8 cellular contexts compared by ENCODE assay signal in genomic region chr16:47037396-47037745, GRCh38.
A peak's percentile ranks its signal among the peaks of the same experiment; 100 is the strongest.
DNase-seq lines count a peak whose midpoint lies in the region; ATAC-seq and TF ChIP-seq lines count a peak whose summit lies in the region.

No MANE protein-coding gene starts in this region.

- H3K27me3 ChIP-seq in GM06990 (replicated peaks; ENCODE audit: control insufficient read depth, insufficient read depth, low read length), result no peaks in the 10 kb centered on the region
- H3K27me3 ChIP-seq in right atrium auricular region, result no peaks in the 10 kb centered on the region
- no peaks in the 10 kb centered on the region for H3K27me3 ChIP-seq in skeletal muscle satellite cell (ENCODE audit: control insufficient read depth, insufficient read depth, low read length)

- peak; percentile 30 for ATAC-seq in GM21786 (IDR thresholded peaks at IDR 0.05; ENCODE audit: unreplicated experiment)

- peak overlapping the region; percentile 74 for H3K4me3 Mint-ChIP-seq in activated naive CD4-positive, alpha-beta T cell treated with anti-CD3 and anti-CD28 coated beads for 36 hours

- intact Hi-C loops in activated naive CD4-positive, alpha-beta T cell treated with anti-CD3 and anti-CD28 coated beads for 36 hours (cut with micrococcal nuclease), result loop anchor here (1.0 to 5.0 kb wide), 6 partner anchors 77 to 1595 kb away; no protein-coding TSS in a partner anchor

- no peaks in the 10 kb centered on the region for H3K9me3 ChIP-seq in right atrium auricular region
- H3K9me3 ChIP-seq in skeletal muscle satellite cell (replicated peaks; ENCODE audit: low read length), result no peaks in the 10 kb centered on the region

- H3K27ac ChIP-seq in right atrium auricular region, result peak overlapping the region in 1 of 2 donors; percentile 39

- H3K4me3 ChIP-seq in GM06990 (replicated peaks; ENCODE audit: low read depth, low read length), result peak overlapping the region; percentile 72
- H3K4me3 ChIP-seq in right atrium auricular region, result peak overlapping the region; percentile 53 to 65
- peak overlapping the region; percentile 85 for H3K4me3 ChIP-seq in skeletal muscle satellite cell (ENCODE audit: low read length)

- peaks cover 8% of the 10 kb centered on the region for H3K4me1 Mint-ChIP-seq in activated naive CD4-positive, alpha-beta T cell treated with anti-CD3 and anti-CD28 coated beads for 36 hours (ENCODE audit: low read depth)

- CTCF ChIA-PET in activated naive CD4-positive, alpha-beta T cell treated with anti-CD3 and anti-CD28 coated beads for 36 hours (lab: Charles Lee), result interaction anchor here (0.7 to 4.2 kb wide), 27 partner anchors 9 to 1122 kb away, joined by 3 to 38 read pairs (median 3); partner anchors contain the start of genes NETO2 and PHKB

- H3K9ac ChIP-seq in skeletal muscle satellite cell (ENCODE audit: low read depth, low read length), result peak overlapping the region; percentile 83

- peak overlapping the region; percentile 98 for H3K4me2 ChIP-seq in skeletal muscle satellite cell (ENCODE audit: low read length)

- no peak overlapping the region for H3K27ac Mint-ChIP-seq in activated naive CD4-positive, alpha-beta T cell treated with anti-CD3 and anti-CD28 coated beads for 36 hours

- H3K4me1 ChIP-seq in right atrium auricular region (peaks cover 0 to 5% of the 10 kb centered on the region in 2 donors), skeletal muscle satellite cell (ENCODE audit: control insufficient read depth, insufficient read depth, low read length) (no peaks in the 10 kb centered on the region)

- DNase-seq in GM06990 (ENCODE audit: extremely low read depth, insufficient read length) (no peak), LoVo (ENCODE audit: low spot score) (peak; percentile 10), right atrium auricular region (ENCODE audit: low spot score) (no peak), SHP77 treated with DMSO at 0.1 percent for 48 hours (lab: John Stamatoyannopoulos, UW) (no peak), EL (no peak)
- DNase-seq in activated naive CD4-positive, alpha-beta T cell treated with anti-CD3 and anti-CD28 coated beads for 36 hours, result peak; percentile 35

- H3K36me3 ChIP-seq in GM06990 (ENCODE audit: control insufficient read depth, insufficient read depth, low read length) (no peaks in the 10 kb centered on the region), right atrium auricular region (no peaks in the 10 kb centered on the region), skeletal muscle satellite cell (ENCODE audit: insufficient read depth, low read length) (no peaks in the 10 kb centered on the region)

- H3K27me3 Mint-ChIP-seq in activated naive CD4-positive, alpha-beta T cell treated with anti-CD3 and anti-CD28 coated beads for 36 hours (ENCODE audit: low read depth), result peaks cover 10% of the 10 kb centered on the region

- TF ChIP-seq CTCF in GM06990 (IDR thresholded peaks at IDR 0.05; ENCODE audit: insufficient read depth, low read length, poor library complexity, severe bottlenecking) (no peak), right atrium auricular region (IDR thresholded peaks at IDR 0.05) (no peak)

- H3K9me3 Mint-ChIP-seq in activated naive CD4-positive, alpha-beta T cell treated with anti-CD3 and anti-CD28 coated beads for 36 hours, result no peaks in the 10 kb centered on the region

- H3K36me3 Mint-ChIP-seq in activated naive CD4-positive, alpha-beta T cell treated with anti-CD3 and anti-CD28 coated beads for 36 hours (ENCODE audit: low read depth), result no peaks in the 10 kb centered on the region

Comparison
In these comparisons a context has a peak if more than half of its experiments do, and no peak if none do; other contexts are left out.
1. DNase-seq: peak in LoVo (single experiment) and activated naive CD4-positive, alpha-beta T cell treated with anti-CD3 and anti-CD28 coated beads for 36 hours (single experiment); none in GM06990 (single experiment), right atrium auricular region (single experiment), SHP77 treated with DMSO at 0.1 percent for 48 hours (single experiment) and EL (single experiment).
2. Peak in every context shown above with its lines, with median percentiles within 50 percentile points of each other: H3K4me3 ChIP-seq.